ENCODE assay signal across 19 cellular contexts in genomic region chr1:67165468-67166058, GRCh38. TPM values are rescaled to one million over a fixed set of nuclear protein-coding genes. Genes with fewer than 3 reads are reported as not detected.
"Had no signal": no experiment of that assay in that cellular context is flagged by ENCODE, and none has a peak within 500 bp of the region (broad histone marks: within the 10 kb centered on the region; RNA-seq: fewer than 3 reads in every experiment).

No MANE protein-coding gene starts in this region.

- ATAC-seq: foreskin keratinocyte; naive thymus-derived CD8-positive, alpha-beta T cell had no signal

- H3K4me3 ChIP-seq: adrenal gland had no signal

- H3K36me3 ChIP-seq: adrenal gland had no signal

- H3K36me3 Mint-ChIP-seq: naive thymus-derived CD8-positive, alpha-beta T cell; T-cell had no signal

- H3K27me3 ChIP-seq: adrenal gland, foreskin keratinocyte had no signal

- H3K27ac ChIP-seq: adrenal gland, foreskin keratinocyte had no signal

- H3K27ac Mint-ChIP-seq: naive thymus-derived CD8-positive, alpha-beta T cell had no signal

- DNase-seq: activated CD4-positive, CD25-positive, alpha-beta regulatory T cell treated with anti-CD3 and anti-CD28 coated beads, Interleukin-2, amount 50 U/mL, for 72 hours; activated CD8-positive, alpha-beta memory T cell treated with anti-CD3 and anti-CD28 coated beads for 24 hours; dermis blood vessel endothelial cell; foreskin keratinocyte; glutamatergic neuron; hypothalamus; kidney glomerular epithelial cell; mesenchymal stem cell; naive thymus-derived CD8-positive, alpha-beta T cell; SK-N-SH; substantia nigra; trophoblast cell had no signal

- H3K9me3 ChIP-seq: adrenal gland, SK-N-SH had no signal

- H3K9me3 Mint-ChIP-seq: effector memory CD8-positive, alpha-beta T cell had no signal

RNA-seq across cellular contexts. Expression of gene IL23R, which starts 0.7 kb away (rescaled TPM):
- total RNA-seq: chondrocyte; dermis blood vessel endothelial cell; foreskin keratinocyte; left ventricle myocardium superior; naive thymus-derived CD8-positive, alpha-beta T cell; renal cortical epithelial cell had no signal
- polyA plus RNA-seq: foreskin keratinocyte; naive thymus-derived CD8-positive, alpha-beta T cell; SK-N-SH had no signal

RNA-seq across cellular contexts. Expression of gene C1orf141, which starts 30.8 kb away (rescaled TPM):
- total RNA-seq: adrenal gland; chondrocyte; dermis blood vessel endothelial cell; foreskin keratinocyte; left ventricle myocardium superior; mucosa of gallbladder; naive thymus-derived CD8-positive, alpha-beta T cell; renal cortical epithelial cell; T-cell had no signal
- polyA plus RNA-seq: adrenal gland; foreskin keratinocyte; naive thymus-derived CD8-positive, alpha-beta T cell; SK-N-SH had no signal
